In the genomic region with DNA sequence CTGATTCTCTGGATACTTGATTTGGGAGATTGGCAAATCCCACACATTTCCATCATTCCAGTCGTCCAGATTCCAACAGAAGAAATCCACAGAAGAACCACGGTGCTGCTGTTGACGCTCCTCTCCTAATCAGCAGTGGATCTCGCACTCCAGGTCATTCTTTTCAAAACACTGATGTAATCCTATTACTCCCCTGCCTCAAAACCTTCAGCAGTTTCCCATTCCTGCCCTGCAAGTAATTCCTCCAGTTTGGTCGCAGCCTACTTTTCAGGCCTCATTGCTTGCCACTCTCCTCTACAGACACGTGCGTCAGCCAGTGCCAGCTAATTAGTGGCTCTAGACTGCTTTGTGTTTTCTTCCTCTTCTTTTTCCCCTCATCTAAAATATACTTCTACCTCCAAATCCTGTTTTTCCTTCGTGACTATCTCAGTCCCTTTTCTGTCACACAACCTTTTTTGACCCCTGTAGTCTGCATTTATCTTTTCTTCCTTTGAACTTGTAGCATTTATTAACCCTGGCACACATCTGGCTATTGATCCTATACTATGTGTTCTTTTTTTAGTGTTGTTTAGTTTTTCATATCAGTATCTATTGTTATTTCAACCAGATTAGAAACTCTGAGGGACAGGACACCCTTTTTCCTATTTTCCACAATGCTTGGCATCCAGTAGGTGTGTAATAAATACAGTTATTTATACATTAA, we compare ENCODE assay signal across 1 cellular context.
TF ChIP-seq lines count a peak whose summit lies in the region.

No MANE protein-coding gene starts in this region.

TF ChIP-seq in endothelial cell of umbilical vein, 7 proteins besides CTCF, POLR2A, EP300 and RAD21:
- no peak for TF ChIP-seq MYC (IDR thresholded peaks at IDR 0.05; ENCODE audit: low read depth, low read length)
- TF ChIP-seq, protein P1, sequence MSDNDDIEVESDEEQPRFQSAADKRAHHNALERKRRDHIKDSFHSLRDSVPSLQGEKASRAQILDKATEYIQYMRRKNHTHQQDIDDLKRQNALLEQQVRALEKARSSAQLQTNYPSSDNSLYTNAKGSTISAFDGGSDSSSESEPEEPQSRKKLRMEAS (IDR thresholded peaks at IDR 0.05; ENCODE audit: insufficient read depth, insufficient read length): no peak
